ENCODE assay signal across 8 cellular contexts in the genomic region with DNA sequence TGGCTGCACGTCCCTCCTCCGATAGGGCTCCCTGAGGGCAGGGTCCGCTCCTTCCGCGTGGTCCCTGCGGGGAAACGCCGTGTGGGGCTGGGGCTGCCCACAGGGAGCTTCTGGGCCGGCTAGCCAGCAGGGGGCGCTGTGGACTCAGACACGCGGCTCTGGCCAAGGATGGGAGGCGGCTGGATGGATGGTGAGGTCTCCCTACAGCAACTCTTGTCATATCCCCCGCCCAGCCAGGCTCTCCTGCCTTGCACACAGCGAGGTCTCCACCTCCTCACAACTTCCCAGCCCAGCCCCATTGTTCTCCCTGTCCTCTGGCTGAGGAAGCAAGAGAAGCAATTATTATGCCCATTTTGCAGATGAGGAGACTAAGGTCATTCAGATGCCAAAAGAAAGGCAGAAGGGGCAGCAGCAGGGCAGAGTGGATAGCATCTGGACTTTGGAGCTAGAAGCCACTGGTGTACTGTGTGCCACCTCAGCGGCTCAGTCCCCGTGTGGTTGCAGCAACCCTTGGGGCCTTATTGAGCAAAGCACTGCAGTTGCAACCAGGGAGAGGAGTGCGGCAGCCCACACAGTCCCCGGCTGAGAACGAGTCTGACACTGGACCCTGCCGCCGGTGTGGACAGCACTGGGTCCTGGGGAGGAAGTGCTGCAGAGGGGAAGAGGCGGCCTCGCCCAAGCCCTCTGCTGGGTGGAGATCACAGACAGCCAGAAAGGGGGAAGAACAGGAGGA.
DNase-seq lines count a peak whose midpoint lies in the region; ATAC-seq and TF ChIP-seq lines count a peak whose summit lies in the region.

No MANE protein-coding gene starts in this region.

- no peak for TF ChIP-seq RAD21 in HCT116 (IDR thresholded peaks at IDR 0.05; ENCODE audit: low read depth)

- H3K4me1 Mint-ChIP-seq in T-helper 1 cell treated with Interleukin-12 subunit alpha and Interleukin-12 subunit beta and Interleukin-4 antibody, amounts not matched to agents 30 μg/mL and 1 μg/mL, for 36 hours (ENCODE audit: low read depth): peaks cover 52% of the 10 kb centered on the region
- H3K4me1 Mint-ChIP-seq in activated naive CD8-positive, alpha-beta T cell treated with anti-CD3 and anti-CD28 coated beads, Interleukin-2, amount 10 ng/mL, durations not matched to agents 7 days and 5 days: peaks cover 67% of the 10 kb centered on the region

- H3K36me3 ChIP-seq in HCT116 (ENCODE audit: control insufficient read depth in 1 of 2, insufficient read depth in 2 of 2, low read length in 2 of 2): no peaks in the 10 kb centered on the region

- CTCF ChIA-PET in HCT116 (lab: Charles Lee): interaction anchor here (0.7 to 1.5 kb wide), 4 partner anchors 95 to 357 kb away, joined by 3 to 11 read pairs (median 6); no protein-coding TSS in a partner anchor

- peak overlapping the region; percentile 73 for H3K27ac Mint-ChIP-seq in T-helper 1 cell treated with Interleukin-12 subunit alpha and Interleukin-12 subunit beta and Interleukin-4 antibody, amounts not matched to agents 30 μg/mL and 1 μg/mL, for 36 hours
- H3K27ac Mint-ChIP-seq in activated naive CD8-positive, alpha-beta T cell treated with anti-CD3 and anti-CD28 coated beads, Interleukin-2, amount 10 ng/mL, durations not matched to agents 7 days and 5 days: peak overlapping the region; percentile 100

- H3K27me3 Mint-ChIP-seq in T-helper 1 cell treated with Interleukin-12 subunit alpha and Interleukin-12 subunit beta and Interleukin-4 antibody, amounts not matched to agents 30 μg/mL and 1 μg/mL, for 36 hours (ENCODE audit: low read depth): peaks cover 5% of the 10 kb centered on the region
- no peaks in the 10 kb centered on the region for H3K27me3 Mint-ChIP-seq in activated naive CD8-positive, alpha-beta T cell treated with anti-CD3 and anti-CD28 coated beads, Interleukin-2, amount 10 ng/mL, durations not matched to agents 7 days and 5 days

- BruUV-seq in HCT116 (replicated peaks; lab: Mats Ljungman, UMichigan): no TSS peak

- H3K9me3 ChIP-seq in HCT116 (ENCODE audit: control insufficient read depth in 1 of 2, insufficient read depth in 1 of 2, low read depth in 1 of 2, low read length in 2 of 2): no peaks in the 10 kb centered on the region

- RAD21 ChIA-PET in HCT116 (lab: Charles Lee; ENCODE audit: low non-redundant PET in 1 of 2, low total read pairs in 2 of 2, uncharacterized antibody in 2 of 2, unreplicated experiment in 2 of 2): interaction anchor here in 1 of 2 experiments (0.5 to 1.2 kb wide), 2 partner anchors 101 to 103 kb away, joined by 4 to 7 read pairs; no protein-coding TSS in a partner anchor

- peak; percentile 64 for ATAC-seq in HCT116
- peak; percentile 20 for ATAC-seq in activated naive CD8-positive, alpha-beta T cell treated with anti-CD3 and anti-CD28 coated beads, Interleukin-2, amount 10 ng/mL, durations not matched to agents 7 days and 5 days (ENCODE audit: low read depth)

- peaks cover 20 to 23% of the 10 kb centered on the region in 2 experiments for H3K4me1 ChIP-seq in HCT116 (ENCODE audit: control insufficient read depth in 1 of 2, insufficient read depth in 2 of 2, low read length in 2 of 2)

- H3K4me3 Mint-ChIP-seq in T-helper 1 cell treated with Interleukin-12 subunit alpha and Interleukin-12 subunit beta and Interleukin-4 antibody, amounts not matched to agents 30 μg/mL and 1 μg/mL, for 36 hours: peak overlapping the region; percentile 63
- peak overlapping the region; percentile 64 for H3K4me3 Mint-ChIP-seq in activated naive CD8-positive, alpha-beta T cell treated with anti-CD3 and anti-CD28 coated beads, Interleukin-2, amount 10 ng/mL, durations not matched to agents 7 days and 5 days

- intact Hi-C loops in HCT116 (cut with micrococcal nuclease): no loop called here

- H3K9ac ChIP-seq in HCT116 (ENCODE audit: low read length): no peak overlapping the region

- POLR2A ChIA-PET in HCT116 (lab: Charles Lee): no interaction called here
- POLR2A ChIA-PET in activated naive CD8-positive, alpha-beta T cell treated with anti-CD3 and anti-CD28 coated beads, Interleukin-2, amount 10 ng/mL, durations not matched to agents 7 days and 5 days (lab: Charles Lee): interaction anchor here (0.6 to 22.2 kb wide), 9 partner anchors 10 to 95 kb away, joined by 3 to 1375 read pairs (median 4); a partner anchor contains a TSS

- H3K36me3 Mint-ChIP-seq in T-helper 1 cell treated with Interleukin-12 subunit alpha and Interleukin-12 subunit beta and Interleukin-4 antibody, amounts not matched to agents 30 μg/mL and 1 μg/mL, for 36 hours (ENCODE audit: low read depth): peaks cover 21% of the 10 kb centered on the region
- peaks cover 6% of the 10 kb centered on the region for H3K36me3 Mint-ChIP-seq in activated naive CD8-positive, alpha-beta T cell treated with anti-CD3 and anti-CD28 coated beads, Interleukin-2, amount 10 ng/mL, durations not matched to agents 7 days and 5 days

- no peak overlapping the region for H3K4me3 ChIP-seq in HCT116 (replicated peaks in 1 of 2; ENCODE audit: low read depth in 1 of 2, low read length in 2 of 2)

- no peak overlapping the region for H3K27ac ChIP-seq in HCT116 (ENCODE audit: low read depth, low read length)

- TF ChIP-seq POLR2A in HCT116 (IDR thresholded peaks at IDR 0.05; ENCODE audit: borderline replicate concordance, extremely low read depth, insufficient read depth, insufficient read length): no peak

- no peaks in the 10 kb centered on the region for H3K27me3 ChIP-seq in HCT116 (ENCODE audit: insufficient read depth, low read length)

- H4K20me1 ChIP-seq in HCT116 (ENCODE audit: insufficient read depth): no peaks in the 10 kb centered on the region

- no peaks in the 10 kb centered on the region for H3K9me2 ChIP-seq in HCT116 (ENCODE audit: insufficient read depth)

- H3K9me3 Mint-ChIP-seq in T-helper 1 cell treated with Interleukin-12 subunit alpha and Interleukin-12 subunit beta and Interleukin-4 antibody, amounts not matched to agents 30 μg/mL and 1 μg/mL, for 36 hours: no peaks in the 10 kb centered on the region
- no peaks in the 10 kb centered on the region for H3K9me3 Mint-ChIP-seq in activated naive CD8-positive, alpha-beta T cell treated with anti-CD3 and anti-CD28 coated beads, Interleukin-2, amount 10 ng/mL, durations not matched to agents 7 days and 5 days

- H3K79me2 ChIP-seq in HCT116 (ENCODE audit: insufficient read depth, low read length): no peaks in the 10 kb centered on the region

- no peak for DNase-seq in AG09319 (ENCODE audit: extremely low read depth, low read depth)
- DNase-seq in HCT116 (ENCODE audit: low read depth, low spot score): peak; percentile 33
- DNase-seq in activated naive CD8-positive, alpha-beta T cell treated with anti-CD3 and anti-CD28 coated beads, Interleukin-2, amount 10 ng/mL, durations not matched to agents 7 days and 5 days: peak; percentile 94
- DNase-seq in iPS-NIHi7 (ENCODE audit: extremely low spot score): peak; percentile 93
- peak; percentile 95 to 99 for DNase-seq in stimulated activated CD4-positive, alpha-beta T cell treated with anti-CD3 and anti-CD28 coated beads, Interleukin-2, amount 100 ng/mL, for 48 hours
- no peak for DNase-seq in NCI-H1092 treated with DMSO at 0.1 percent for 48 hours (lab: John Stamatoyannopoulos, UW)
- no peak for DNase-seq in DMS79 (lab: John Stamatoyannopoulos, UW)

- H2AFZ ChIP-seq in HCT116 (ENCODE audit: low read depth, low read length, poor library complexity, severe bottlenecking): no peak overlapping the region

- peak; percentile 45 for TF ChIP-seq CTCF in AG09319 (IDR thresholded peaks at IDR 0.05; ENCODE audit: low read depth, low read length)
- peak in 2 of 3 experiments; percentile 77 to 82; a peak in 4 of 6 replicates for TF ChIP-seq CTCF in HCT116 (IDR thresholded peaks at IDR 0.05 in 2 of 3, conservative IDR thresholded peaks at IDR 0.05 in 1 of 3; ENCODE audit: borderline replicate concordance in 1 of 3, insufficient read depth in 1 of 3, low read depth in 2 of 3, low read length in 2 of 3)

- H3K4me2 ChIP-seq in HCT116 (ENCODE audit: low read length): no peak overlapping the region

TF ChIP-seq in HCT116, 20 proteins besides CTCF, POLR2A, EP300 and RAD21 (continues in another document):
- no peak for TF ChIP-seq ELF1 (IDR thresholded peaks at IDR 0.05; ENCODE audit: borderline replicate concordance, low read depth)
- TF ChIP-seq, protein P1, sequence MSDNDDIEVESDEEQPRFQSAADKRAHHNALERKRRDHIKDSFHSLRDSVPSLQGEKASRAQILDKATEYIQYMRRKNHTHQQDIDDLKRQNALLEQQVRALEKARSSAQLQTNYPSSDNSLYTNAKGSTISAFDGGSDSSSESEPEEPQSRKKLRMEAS (IDR thresholded peaks at IDR 0.05): no peak
- no peak for TF ChIP-seq SP1 (IDR thresholded peaks at IDR 0.05; ENCODE audit: low read depth)
- TF ChIP-seq CBX3 (IDR thresholded peaks at IDR 0.05; ENCODE audit: low read depth): no peak
- TF ChIP-seq YY1 (IDR thresholded peaks at IDR 0.05; ENCODE audit: extremely low read depth, insufficient replicate concordance, low read depth, low read length): no peak
- no peak for TF ChIP-seq POLR2AphosphoS5 (IDR thresholded peaks at IDR 0.05; ENCODE audit: low read depth, low read length)
- no peak for TF ChIP-seq CEBPB (IDR thresholded peaks at IDR 0.05; ENCODE audit: low read depth)
- no peak for TF ChIP-seq SIN3A (IDR thresholded peaks at IDR 0.05; ENCODE audit: low read depth)
- no peak for TF ChIP-seq ZFX (IDR thresholded peaks at IDR 0.05)
- no peak for TF ChIP-seq EZH2phosphoT487 (IDR thresholded peaks at IDR 0.05; ENCODE audit: borderline replicate concordance)
- TF ChIP-seq TCF7L2 (IDR thresholded peaks at IDR 0.05; ENCODE audit: borderline replicate concordance, extremely low read depth, insufficient read depth, insufficient read length): no peak
- TF ChIP-seq FOSL1 (IDR thresholded peaks at IDR 0.05; ENCODE audit: low read depth): no peak

Comparison
In these comparisons a context has a peak if more than half of its experiments do, and no peak if none do; other contexts are left out.
1. DNase-seq: peak in HCT116 (single experiment), activated naive CD8-positive, alpha-beta T cell treated with anti-CD3 and anti-CD28 coated beads, Interleukin-2, amount 10 ng/mL, durations not matched to agents 7 days and 5 days (single experiment), iPS-NIHi7 (single experiment) and stimulated activated CD4-positive, alpha-beta T cell treated with anti-CD3 and anti-CD28 coated beads, Interleukin-2, amount 100 ng/mL, for 48 hours (2 of 2); none in AG09319 (single experiment), NCI-H1092 treated with DMSO at 0.1 percent for 48 hours (single experiment) and DMS79 (single experiment).